8 cellular contexts compared by ENCODE assay signal in genomic region chr7:23531794-23532489, GRCh38. TPM values are rescaled to one million over a fixed set of nuclear protein-coding genes. Genes with fewer than 3 reads are reported as not detected.
DNase-seq lines count a peak whose midpoint lies in the region; ATAC-seq and TF ChIP-seq lines count a peak whose summit lies in the region.

TRA2A (minus strand) TSS chr7:23531981; CDS start chr7:23531824, 157 bp downstream.

- H3K36me3 ChIP-seq in CD4-positive, alpha-beta memory T cell (ENCODE audit: insufficient read depth, low read length), result no peaks in the 10 kb centered on the region
- no peaks in the 10 kb centered on the region for H3K36me3 ChIP-seq in liver (ENCODE audit: control insufficient read depth in 4 of 4, insufficient read depth in 3 of 4, low read depth in 1 of 4, low read length in 3 of 4)

- peak within 1 kb of the TSS; percentile 96 for H3K27ac ChIP-seq in CD4-positive, alpha-beta memory T cell (ENCODE audit: low read depth, low read length)
- H3K27ac ChIP-seq in liver (ENCODE audit: low read depth in 1 of 2, low read length in 2 of 2), result peak within 1 kb of the TSS; percentile 95 to 99

- no peaks in the 10 kb centered on the region for H3K27me3 Mint-ChIP-seq in CD4-positive, alpha-beta memory T cell
- no peaks in the 10 kb centered on the region for H3K27me3 Mint-ChIP-seq in activated CD4-positive, alpha-beta memory T cell treated with anti-CD3 and anti-CD28 coated beads for 36 hours

- intact Hi-C loops in CD4-positive, alpha-beta memory T cell (cut with micrococcal nuclease), result loop anchor here (1.0 to 10.0 kb wide), 11 partner anchors 7 to 1653 kb away; partner anchors contain the start of genes CCDC126, CYCS, HYCC1 and KLHL7
- intact Hi-C loops in activated CD4-positive, alpha-beta memory T cell treated with anti-CD3 and anti-CD28 coated beads for 36 hours (cut with micrococcal nuclease), result loop anchor here (1.0 to 5.0 kb wide), 13 partner anchors 7 to 1449 kb away; partner anchors contain the start of genes HYCC1, IGF2BP3, KLHL7 and MALSU1

- no peak for TF ChIP-seq CTCF in liver (IDR thresholded peaks at IDR 0.05; ENCODE audit: low read depth, low read length, missing input control)

- peak; percentile 92 to 96 (median 95) for DNase-seq in CD4-positive, alpha-beta memory T cell
- DNase-seq in HK-2 (ENCODE audit: unreplicated experiment) (peak; percentile 96), NCI-H82 treated with DMSO at 0.1 percent for 48 hours (lab: John Stamatoyannopoulos, UW; ENCODE audit: unreplicated experiment) (peak; percentile 77), dermis microvascular lymphatic vessel endothelial cell (ENCODE audit: low read depth in 2 of 2) (peak; percentile 89 to 95)
- peak; percentile 98 for DNase-seq in activated CD4-positive, alpha-beta memory T cell treated with anti-CD3 and anti-CD28 coated beads for 36 hours
- peak; percentile 97 for DNase-seq in stimulated activated CD4-positive, alpha-beta T cell treated with anti-CD3 and anti-CD28 coated beads, Interleukin-4, amount 100 ng/mL, for 1 hour

- H3K4me1 Mint-ChIP-seq in CD4-positive, alpha-beta memory T cell, result peaks cover 28 to 52% (median 40%) of the 10 kb centered on the region in 4 donors
- peaks cover 38% of the 10 kb centered on the region for H3K4me1 Mint-ChIP-seq in activated CD4-positive, alpha-beta memory T cell treated with anti-CD3 and anti-CD28 coated beads for 36 hours (ENCODE audit: low read depth)

- TF ChIP-seq RAD21 in liver (IDR thresholded peaks at IDR 0.05), result no peak

- H3K4me3 ChIP-seq in CD4-positive, alpha-beta memory T cell (ENCODE audit: low read length in 2 of 2), result peak within 1 kb of the TSS; percentile 67 to 90
- peak within 1 kb of the TSS; percentile 75 to 99 (median 90) for H3K4me3 ChIP-seq in liver (ENCODE audit: low read depth in 1 of 3, low read length in 3 of 3)

- H3K9ac ChIP-seq in liver (ENCODE audit: low read depth in 1 of 2, low read length in 2 of 2), result peak within 1 kb of the TSS; percentile 79 to 96

- POLR2A ChIA-PET in CD4-positive, alpha-beta memory T cell (lab: Charles Lee; ENCODE audit: partially characterized antibody), result interaction anchor here (0.8 to 2.9 kb wide), 12 partner anchors 8 to 1594 kb away, joined by 3 to 32 read pairs (median 5); partner anchors contain the start of genes CCDC126, CYCS, HYCC1 and MALSU1
- POLR2A ChIA-PET in activated CD4-positive, alpha-beta memory T cell treated with anti-CD3 and anti-CD28 coated beads for 36 hours (lab: Charles Lee), result interaction anchor here (0.5 to 1.8 kb wide), 5 partner anchors 7 to 240 kb away, joined by 3 to 14 read pairs (median 3); no protein-coding TSS in a partner anchor

- peaks cover 40% of the 10 kb centered on the region for H3K4me1 ChIP-seq in CD4-positive, alpha-beta memory T cell (ENCODE audit: insufficient read depth, low read length)
- peaks cover 7 to 23% (median 10%) of the 10 kb centered on the region in 4 donors for H3K4me1 ChIP-seq in liver (ENCODE audit: control insufficient read depth in 4 of 4, insufficient read depth in 4 of 4, low read length in 3 of 4)

- CTCF ChIA-PET in CD4-positive, alpha-beta memory T cell (lab: Charles Lee; ENCODE audit: partially characterized antibody), result interaction anchor here (1.2 to 3.3 kb wide), 4 partner anchors 8 to 38 kb away, joined by 3 to 22 read pairs (median 7); no protein-coding TSS in a partner anchor
- CTCF ChIA-PET in activated CD4-positive, alpha-beta memory T cell treated with anti-CD3 and anti-CD28 coated beads for 36 hours (lab: Charles Lee), result interaction anchor here (0.6 to 1.7 kb wide), 7 partner anchors 8 to 546 kb away, joined by 3 to 9 read pairs (median 6); no protein-coding TSS in a partner anchor

- no peaks in the 10 kb centered on the region for H3K9me3 ChIP-seq in CD4-positive, alpha-beta memory T cell (ENCODE audit: control insufficient read depth in 1 of 2, low read length in 2 of 2)
- no peaks in the 10 kb centered on the region for H3K9me3 ChIP-seq in liver (ENCODE audit: control insufficient read depth in 4 of 4, low read length in 3 of 4)

- peaks cover 6 to 23% of the 10 kb centered on the region in 2 donors for H3K36me3 Mint-ChIP-seq in CD4-positive, alpha-beta memory T cell
- H3K36me3 Mint-ChIP-seq in activated CD4-positive, alpha-beta memory T cell treated with anti-CD3 and anti-CD28 coated beads for 36 hours, result peaks cover 23% of the 10 kb centered on the region

- peaks cover 0 to 3% (median 0%) of the 10 kb centered on the region in 8 donors for H3K9me3 Mint-ChIP-seq in CD4-positive, alpha-beta memory T cell
- H3K9me3 Mint-ChIP-seq in activated CD4-positive, alpha-beta memory T cell treated with anti-CD3 and anti-CD28 coated beads for 36 hours, result no peaks in the 10 kb centered on the region

- H3K4me3 Mint-ChIP-seq in CD4-positive, alpha-beta memory T cell, result peak within 1 kb of the TSS; percentile 98 to 100 (median 99)
- peak within 1 kb of the TSS; percentile 100 for H3K4me3 Mint-ChIP-seq in activated CD4-positive, alpha-beta memory T cell treated with anti-CD3 and anti-CD28 coated beads for 36 hours

- H3K27me3 ChIP-seq in CD4-positive, alpha-beta memory T cell (ENCODE audit: insufficient read depth, low read length), result no peaks in the 10 kb centered on the region
- H3K27me3 ChIP-seq in liver (ENCODE audit: control insufficient read depth in 4 of 4, insufficient read depth in 4 of 4, low read length in 3 of 4), result no peaks in the 10 kb centered on the region

- 14% methylated on average over 50 of the region's 50 CpGs for whole genome bisulfite sequencing in liver

- peak; percentile 92 for ATAC-seq in GM19455 (IDR thresholded peaks at IDR 0.05; ENCODE audit: unreplicated experiment)

- H3K27ac Mint-ChIP-seq in CD4-positive, alpha-beta memory T cell, result peak within 1 kb of the TSS; percentile 100
- peak within 1 kb of the TSS; percentile 100 for H3K27ac Mint-ChIP-seq in activated CD4-positive, alpha-beta memory T cell treated with anti-CD3 and anti-CD28 coated beads for 36 hours

TF ChIP-seq in liver, 16 proteins besides CTCF, POLR2A, EP300 and RAD21 (continues in another document):
- TF ChIP-seq EGR1 (IDR thresholded peaks at IDR 0.05; ENCODE audit: low read depth in 2 of 2) (no peak), GABPA (IDR thresholded peaks at IDR 0.05 in 1 of 2, conservative IDR thresholded peaks at IDR 0.05 in 1 of 2) (no peak), HNF4A (conservative IDR thresholded peaks at IDR 0.05) (no peak), YY1 (IDR thresholded peaks at IDR 0.05) (peak; percentile 99), HNF4G (IDR thresholded peaks at IDR 0.05) (no peak), FOXA2 (IDR thresholded peaks at IDR 0.05) (no peak), SP1 (IDR thresholded peaks at IDR 0.05) (peak; percentile 56), ATF3 (IDR thresholded peaks at IDR 0.05) (no peak), MAX (IDR thresholded peaks at IDR 0.05) (peak; percentile 44), ZBTB33 (IDR thresholded peaks at IDR 0.05) (peak; percentile 98), JUND (IDR thresholded peaks at IDR 0.05) (peak in 1 of 2 donors; percentile 35), TAF1 (conservative IDR thresholded peaks at IDR 0.05) (peak; percentile 97), NR2F2 (IDR thresholded peaks at IDR 0.05) (no peak), RXRA (IDR thresholded peaks at IDR 0.05) (no peak), FOXA1 (IDR thresholded peaks at IDR 0.05) (no peak)

RNA-seq across cellular contexts. Expression of gene TRA2A, which starts in this region (rescaled TPM):
- total RNA-seq in CD4-positive, alpha-beta memory T cell, result 100 to 1,000 TPM; 143 to 145 TPM
- polyA plus RNA-seq in CD4-positive, alpha-beta memory T cell, result 10 to 100 TPM; 37.5 to 37.6 TPM
- 10 to 100 TPM; 75.4 to 77.8 TPM for total RNA-seq in activated CD4-positive, alpha-beta memory T cell treated with anti-CD3 and anti-CD28 coated beads for 36 hours
- total RNA-seq in dermis microvascular lymphatic vessel endothelial cell, result 24.9 and 29.3 TPM in 2 replicates
- 10 to 100 TPM; 19.2 to 25.9 TPM for total RNA-seq in liver
- 10 to 100 TPM; 13.7 to 24.3 TPM for polyA plus RNA-seq in liver

Comparison
In these comparisons a context has a peak if more than half of its experiments do, and no peak if none do; other contexts are left out.
1. Peak in every context shown above with its lines: DNase-seq, ATAC-seq, H3K4me3 ChIP-seq and H3K27ac ChIP-seq.